8 cellular contexts compared by ENCODE assay signal in the genomic region with DNA sequence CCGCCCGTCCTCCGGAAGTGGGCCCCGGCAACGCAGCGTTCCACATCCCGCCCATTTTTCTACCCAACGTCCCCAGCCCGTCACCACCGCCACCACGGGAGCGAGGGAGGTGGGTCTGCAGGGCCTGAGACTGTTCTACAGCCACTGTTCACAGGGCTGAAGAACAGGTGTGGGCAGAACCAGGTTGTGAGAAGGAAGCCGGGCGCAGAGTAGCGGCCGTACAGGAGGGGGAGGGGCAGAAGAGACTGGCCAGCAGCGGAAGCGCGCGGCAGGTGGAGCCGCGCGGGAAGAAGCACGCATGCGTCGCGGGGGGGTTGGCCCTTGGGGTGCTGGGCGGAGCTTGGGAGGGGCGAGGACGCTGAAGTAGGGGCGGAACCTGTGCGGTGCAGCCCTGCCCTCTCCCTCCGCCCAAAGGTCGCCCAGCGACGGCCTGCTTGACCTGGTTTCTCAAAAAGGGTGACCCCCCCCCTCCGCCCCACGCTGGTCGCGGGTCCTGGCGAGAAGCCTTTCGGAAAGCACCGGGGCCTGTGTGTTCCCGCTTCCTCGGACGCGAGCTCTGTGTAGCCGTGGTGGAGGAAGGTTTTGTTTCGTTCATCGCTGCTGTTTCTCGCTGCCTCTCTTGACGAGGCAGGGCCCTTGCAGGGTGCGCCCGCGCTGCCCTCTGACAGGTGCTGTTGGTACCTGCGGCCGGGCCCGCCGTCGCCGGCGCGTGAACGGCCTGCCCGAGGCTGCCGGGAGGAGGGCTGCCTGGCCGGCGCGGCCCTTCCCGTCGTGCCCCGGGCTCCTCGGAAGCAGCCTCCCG. TPM values are rescaled to one million over a fixed set of nuclear protein-coding genes. Genes with fewer than 3 reads are reported as not detected.
DNase-seq lines count a peak whose midpoint lies in the region; ATAC-seq, FAIRE-seq and TF ChIP-seq lines count a peak whose summit lies in the region.

No MANE protein-coding gene starts in this region.

- H3K4me1 Mint-ChIP-seq in activated B cell treated with CpG ODN at 0.5 μM for 24 hours: peaks cover 76% of the 10 kb centered on the region

- peaks cover 19% of the 10 kb centered on the region for H3K79me2 ChIP-seq in keratinocyte (ENCODE audit: control insufficient read depth, insufficient read depth, low read length)

- TF ChIP-seq POLR2A in GM18951 (IDR thresholded peaks at IDR 0.05; ENCODE audit: extremely low read depth, insufficient read depth, insufficient read length): peak; percentile 72

- H3K9me3 ChIP-seq in keratinocyte (ENCODE audit: control insufficient read depth, low read depth, low read length): no peaks in the 10 kb centered on the region

- peak overlapping the region; percentile 57 to 90 (median 83) for H3K4me3 ChIP-seq in keratinocyte (ENCODE audit: control insufficient read depth in 2 of 3, extremely low read depth in 1 of 3, insufficient read depth in 2 of 3, low read depth in 1 of 3, low read length in 3 of 3)

- H3K27ac Mint-ChIP-seq in activated B cell treated with CpG ODN at 0.5 μM for 24 hours: peak overlapping the region; percentile 100

- H3K4me2 ChIP-seq in keratinocyte (ENCODE audit: control insufficient read depth, extremely low read depth, insufficient read depth, low read depth, low read length): peak overlapping the region; percentile 86

- H3K27ac ChIP-seq in keratinocyte (ENCODE audit: control insufficient read depth, insufficient read depth, low read length): peak overlapping the region; percentile 71

- no peaks in the 10 kb centered on the region for H3K9me3 Mint-ChIP-seq in activated B cell treated with CpG ODN at 0.5 μM for 24 hours

- no peaks in the 10 kb centered on the region for H3K27me3 Mint-ChIP-seq in activated B cell treated with CpG ODN at 0.5 μM for 24 hours

- DNase-seq in AG09319 (ENCODE audit: extremely low read depth, low read depth) (peak; percentile 86), NCI-H226 (peak; percentile 85), activated B cell treated with CpG ODN at 0.5 μM for 24 hours (peak; percentile 98), keratinocyte (ENCODE audit: low read depth, low spot score) (no peak)
- DNase-seq in central memory CD4-positive, alpha-beta T cell: peak; percentile 97
- peak; percentile 89 to 95 (median 94) for DNase-seq in stimulated activated CD4-positive, alpha-beta T cell treated with anti-CD3 and anti-CD28 coated beads, Interleukin-12 subunit alpha, Interleukin-12 subunit beta, amount 100 ng/mL, for 48 hours (ENCODE audit: low read depth in 2 of 3, low spot score in 1 of 3)

- peak overlapping the region; percentile 73 for H3K9ac ChIP-seq in keratinocyte (ENCODE audit: control insufficient read depth, extremely low read depth, insufficient read depth, low read length)

- dilution Hi-C loops in keratinocyte (cut with MboI; ENCODE audit: extremely low pct_ligation_motif_present, low sequenced_read_pairs): no loop called here

- intact Hi-C loops in activated B cell treated with CpG ODN at 0.5 μM for 24 hours (cut with micrococcal nuclease): loop anchor here (1.0 kb wide), 5 partner anchors 8 to 451 kb away; a partner anchor contains a TSS

- in situ Hi-C loops in GM18951 (cut with MboI; ENCODE audit: low sequenced_read_pairs, unreplicated experiment): no loop called here

- CTCF ChIA-PET in activated B cell treated with CpG ODN at 0.5 μM for 24 hours (lab: Charles Lee): interaction anchor here (1.0 to 1.2 kb wide), 2 partner anchors 21 to 50 kb away, joined by 3 to 6 read pairs; no protein-coding TSS in a partner anchor

- H3K27me3 ChIP-seq in keratinocyte (ENCODE audit: control insufficient read depth, extremely low read depth, insufficient read depth, low read length): no peaks in the 10 kb centered on the region

- no peak for FAIRE-seq in keratinocyte (lab: Jason Lieb, UNC)

- TF ChIP-seq CTCF in AG09319 (IDR thresholded peaks at IDR 0.05; ENCODE audit: low read depth, low read length): no peak
- no peak for TF ChIP-seq CTCF in activated B cell treated with CpG ODN at 0.5 μM for 24 hours (IDR thresholded peaks at IDR 0.05)
- TF ChIP-seq CTCF in keratinocyte (optimal IDR thresholded peaks at IDR 0.05 in 1 of 3, IDR thresholded peaks at IDR 0.05 in 1 of 3, conservative IDR thresholded peaks at IDR 0.05 in 1 of 3; ENCODE audit: extremely low read depth in 1 of 3, insufficient read depth in 2 of 3, low read length in 3 of 3): no peak

- peak overlapping the region; percentile 98 for H3K4me3 Mint-ChIP-seq in activated B cell treated with CpG ODN at 0.5 μM for 24 hours

- peak; percentile 74 for ATAC-seq in HG03175 (IDR thresholded peaks at IDR 0.05; ENCODE audit: unreplicated experiment)
- peak; percentile 84 for ATAC-seq in activated B cell treated with CpG ODN at 0.5 μM for 24 hours (ENCODE audit: low read depth)

- peaks cover 43% of the 10 kb centered on the region for H3K4me1 ChIP-seq in keratinocyte (ENCODE audit: control insufficient read depth, extremely low read depth, insufficient read depth, low read length)

- POLR2A ChIA-PET in activated B cell treated with CpG ODN at 0.5 μM for 24 hours (lab: Charles Lee): interaction anchor here (0.6 to 9.5 kb wide), 33 partner anchors 9 to 1187 kb away, joined by 3 to 240 read pairs (median 5); a partner anchor contains a TSS

- H4K20me1 ChIP-seq in keratinocyte (ENCODE audit: control insufficient read depth, extremely low read depth, insufficient read depth, low read length): no peaks in the 10 kb centered on the region

- peaks cover 13% of the 10 kb centered on the region for H3K36me3 Mint-ChIP-seq in activated B cell treated with CpG ODN at 0.5 μM for 24 hours (ENCODE audit: low read depth)

- no peaks in the 10 kb centered on the region for H3K9me1 ChIP-seq in keratinocyte (ENCODE audit: control insufficient read depth, extremely low read depth, insufficient read depth, low read length)

- peak overlapping the region; percentile 97 for H2AFZ ChIP-seq in keratinocyte (ENCODE audit: control insufficient read depth, low read length)

- peaks cover 3% of the 10 kb centered on the region in 2 experiments for H3K36me3 ChIP-seq in keratinocyte (ENCODE audit: control insufficient read depth in 2 of 2, extremely low read depth in 1 of 2, insufficient read depth in 2 of 2, low read length in 2 of 2)

RNA-seq across cellular contexts. Expression of a gene that starts 7.8 kb away (rescaled TPM):
- 66.9 and 74.5 TPM in 2 replicates for total RNA-seq in activated B cell treated with CpG ODN at 0.5 μM for 24 hours
- polyA plus RNA-seq in keratinocyte: 80.3 to 108 TPM (median 98.3 TPM) in 3 replicates
- polyA plus RNA-seq in keratinocyte (2011; ENCODE audit: low read depth): 26.7 TPM
- 61.8 and 99.8 TPM in 2 replicates for polyA plus RNA-seq in keratinocyte (2011; cell fraction: cytosol; rRNA removed)
- polyA plus RNA-seq in keratinocyte (2011; cell fraction: nucleus; rRNA removed): 153 and 202 TPM in 2 replicates
- polyA plus RNA-seq in keratinocyte (2012; ENCODE audit: low replicate concordance): 76.8 and 135 TPM in 2 replicates
- polyA minus RNA-seq in keratinocyte: 84.1 to 143 TPM (median 114 TPM) in 3 replicates
- polyA minus RNA-seq in keratinocyte (2011; cell fraction: cytosol; rRNA and poly(A)+ RNA removed): 238 TPM
- 208 and 223 TPM in 2 replicates for polyA minus RNA-seq in keratinocyte (2011; cell fraction: nucleus; rRNA and poly(A)+ RNA removed)

RNA-seq across cellular contexts. Expression of a gene that starts 50.7 kb away (rescaled TPM):
- 43.7 and 45.6 TPM in 2 replicates for total RNA-seq in activated B cell treated with CpG ODN at 0.5 μM for 24 hours
- 8.4 to 21.5 TPM (median 13.9 TPM) in 3 replicates for polyA plus RNA-seq in keratinocyte
- 11.3 TPM for polyA plus RNA-seq in keratinocyte (2011; ENCODE audit: low read depth)
- 8.0 and 13.2 TPM in 2 replicates for polyA plus RNA-seq in keratinocyte (2011; cell fraction: cytosol; rRNA removed)
- 30.7 and 42.5 TPM in 2 replicates for polyA plus RNA-seq in keratinocyte (2011; cell fraction: nucleus; rRNA removed)
- 9.7 and 12.8 TPM in 2 replicates for polyA plus RNA-seq in keratinocyte (2012; ENCODE audit: low replicate concordance)
- polyA minus RNA-seq in keratinocyte: 1.3 to 12.1 TPM (median 6.8 TPM) in 3 replicates
- 8.2 TPM for polyA minus RNA-seq in keratinocyte (2011; cell fraction: cytosol; rRNA and poly(A)+ RNA removed)
- polyA minus RNA-seq in keratinocyte (2011; cell fraction: nucleus; rRNA and poly(A)+ RNA removed): 9.3 and 18.0 TPM in 2 replicates
